ENCODE assay signal across 23 cellular contexts in the genomic region with DNA sequence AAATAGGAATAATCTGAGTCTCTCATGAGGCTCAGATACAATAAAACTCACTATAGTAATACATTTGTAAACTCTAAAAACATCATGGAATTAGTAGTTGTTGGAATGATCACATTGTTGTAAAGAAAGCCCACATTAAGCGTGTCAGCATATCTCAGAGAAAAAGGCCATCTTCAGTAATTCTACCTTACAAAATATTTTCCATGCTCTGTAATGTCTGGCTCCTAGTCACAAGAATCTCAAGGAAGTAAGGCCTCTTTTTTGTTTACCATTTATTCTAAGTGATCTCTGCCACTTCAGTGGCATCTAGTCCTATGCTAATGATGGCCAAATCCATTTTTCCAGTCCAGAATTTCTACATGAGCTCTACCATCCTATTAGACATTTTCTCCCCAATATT.
"Had no signal": no experiment of that assay in that cellular context is flagged by ENCODE, and none has a peak within 500 bp of the region (broad histone marks: within the 10 kb centered on the region; RNA-seq: fewer than 3 reads in every experiment).

No MANE protein-coding gene starts in this region.

- H3K27me3 Mint-ChIP-seq: dendritic cell treated with granulocyte-macrophage colony-stimulating factor and Interleukin-4, amounts not matched to agents 40 ng/mL and 50 ng/mL, for 4 days; effector memory CD8-positive, alpha-beta T cell; naive thymus-derived CD8-positive, alpha-beta T cell; stimulated activated memory B cell treated with anti-CD40 and anti-IgM and Interleukin-4, amounts not matched to agents 10 μg/mL and 1 μg/mL and 100 μg/mL, for 72 hours; stimulated activated naive CD8-positive, alpha-beta T cell treated with anti-CD3 and anti-CD28 coated beads, Interleukin-15, Interleukin-2, amounts not matched to agents 100 ng/mL and 50 ng/mL, for 24 hours had no signal

- H3K4me3 ChIP-seq: esophagus muscularis mucosa, gastroesophageal sphincter, mucosa of descending colon, psoas muscle, right lobe of liver, spleen, tibial artery, upper lobe of left lung, vagina had no signal

- H3K36me3 ChIP-seq: esophagus muscularis mucosa, gastroesophageal sphincter, neutrophil, right lobe of liver, spleen, tibial artery, upper lobe of left lung, vagina had no signal

- H3K36me3 Mint-ChIP-seq: naive thymus-derived CD8-positive, alpha-beta T cell; stimulated activated memory B cell treated with anti-CD40 and anti-IgM and Interleukin-4, amounts not matched to agents 10 μg/mL and 1 μg/mL and 100 μg/mL, for 72 hours had no signal

- H3K27ac ChIP-seq: epithelial cell of prostate, esophagus muscularis mucosa, gastroesophageal sphincter, neutrophil, psoas muscle, right lobe of liver, spleen, tibial artery, upper lobe of left lung, vagina had no signal

- H3K9me3 ChIP-seq: esophagus muscularis mucosa, gastroesophageal sphincter, neutrophil, psoas muscle, right lobe of liver, upper lobe of left lung, vagina had no signal

- H3K4me3 Mint-ChIP-seq: dendritic cell treated with granulocyte-macrophage colony-stimulating factor and Interleukin-4, amounts not matched to agents 40 ng/mL and 50 ng/mL, for 4 days; effector memory CD8-positive, alpha-beta T cell; naive thymus-derived CD8-positive, alpha-beta T cell; stimulated activated memory B cell treated with anti-CD40 and anti-IgM and Interleukin-4, amounts not matched to agents 10 μg/mL and 1 μg/mL and 100 μg/mL, for 72 hours; stimulated activated naive CD8-positive, alpha-beta T cell treated with anti-CD3 and anti-CD28 coated beads, Interleukin-15, Interleukin-2, amounts not matched to agents 100 ng/mL and 50 ng/mL, for 24 hours had no signal

- H3K27me3 ChIP-seq: esophagus muscularis mucosa, gastroesophageal sphincter, neutrophil, right lobe of liver, spleen, tibial artery, upper lobe of left lung, vagina had no signal

- H3K27ac Mint-ChIP-seq: dendritic cell treated with granulocyte-macrophage colony-stimulating factor and Interleukin-4, amounts not matched to agents 40 ng/mL and 50 ng/mL, for 4 days; effector memory CD8-positive, alpha-beta T cell; naive thymus-derived CD8-positive, alpha-beta T cell; stimulated activated memory B cell treated with anti-CD40 and anti-IgM and Interleukin-4, amounts not matched to agents 10 μg/mL and 1 μg/mL and 100 μg/mL, for 72 hours; stimulated activated naive CD8-positive, alpha-beta T cell treated with anti-CD3 and anti-CD28 coated beads, Interleukin-15, Interleukin-2, amounts not matched to agents 100 ng/mL and 50 ng/mL, for 24 hours had no signal

- H3K4me1 ChIP-seq: esophagus muscularis mucosa, gastroesophageal sphincter, psoas muscle, right lobe of liver, tibial artery, upper lobe of left lung, vagina had no signal

- ATAC-seq: effector memory CD8-positive, alpha-beta T cell; gastroesophageal sphincter; left colon; left ventricle myocardium superior; mucosa of descending colon; naive thymus-derived CD8-positive, alpha-beta T cell; psoas muscle; right lobe of liver; stimulated activated memory B cell treated with anti-CD40 and anti-IgM and Interleukin-4, amounts not matched to agents 10 μg/mL and 1 μg/mL and 100 μg/mL, for 72 hours had no signal

- DNase-seq: effector memory CD8-positive, alpha-beta T cell; glutamatergic neuron; left colon; left ventricle myocardium superior; mucosa of descending colon; naive thymus-derived CD8-positive, alpha-beta T cell; psoas muscle; retina; right lobe of liver; spleen; stimulated activated CD4-positive, alpha-beta T cell treated with anti-CD3 and anti-CD28 coated beads, Interleukin-15, amount 100 ng/mL, for 24 hours; stimulated activated CD4-positive, alpha-beta T cell treated with anti-CD3 and anti-CD28 coated beads, Interleukin-1b, Interleukin-23, amount 100 ng/mL, for 48 hours; stimulated activated CD4-positive, alpha-beta T cell treated with anti-CD3 and anti-CD28 coated beads, Interleukin-4, amount 100 ng/mL, for 24 hours; tibial artery; upper lobe of left lung had no signal

- H3K4me1 Mint-ChIP-seq: naive thymus-derived CD8-positive, alpha-beta T cell; stimulated activated memory B cell treated with anti-CD40 and anti-IgM and Interleukin-4, amounts not matched to agents 10 μg/mL and 1 μg/mL and 100 μg/mL, for 72 hours had no signal
